17 cellular contexts compared by ENCODE assay signal in genomic region chr5:66898241-66899039, GRCh38.
DNase-seq lines count a peak whose midpoint lies in the region; ATAC-seq and TF ChIP-seq lines count a peak whose summit lies in the region.
"Had no signal": no experiment of that assay in that cellular context is flagged by ENCODE, and none has a peak within 500 bp of the region (broad histone marks: within the 10 kb centered on the region; RNA-seq: fewer than 3 reads in every experiment).

No MANE protein-coding gene starts in this region.

- no peaks in the 10 kb centered on the region for H3K9me3 Mint-ChIP-seq in GM23338
- H3K9me3 Mint-ChIP-seq: CD4-positive, CD25-positive, alpha-beta regulatory T cell had no signal

- H3K4me3 ChIP-seq in GM23338 (0 out of 2 replicates have a peak overlapping the region, but pooled peaks have one; percentile 3), fibroblast of lung (replicated peaks in 1 of 4; ENCODE audit: control extremely low read depth in 1 of 4, insufficient read depth in 1 of 4, low read depth in 3 of 4, low read length in 4 of 4) (no peak overlapping the region), parathyroid adenoma (ENCODE audit: low read depth, low read length) (no peak overlapping the region)
- H3K4me3 ChIP-seq: HAP-1 had no signal

- peaks cover 34% of the 10 kb centered on the region for H3K4me1 ChIP-seq in GM23338 (ENCODE audit: insufficient read depth)
- H3K4me1 ChIP-seq in fibroblast of lung (ENCODE audit: control insufficient read depth, extremely low read depth, insufficient read depth, low read length), result no peaks in the 10 kb centered on the region
- peaks cover 56% of the 10 kb centered on the region for H3K4me1 ChIP-seq in parathyroid adenoma
- H3K4me1 ChIP-seq: Caco-2, HAP-1 had no signal

- TF ChIP-seq CTCF in GM23338 (conservative IDR thresholded peaks at IDR 0.05; ENCODE audit: low read depth in 2 of 2), result no peak
- TF ChIP-seq CTCF in fibroblast of lung (conservative IDR thresholded peaks at IDR 0.05 in 1 of 2, IDR thresholded peaks at IDR 0.05 in 1 of 2; ENCODE audit: low read depth in 1 of 2, low read length in 2 of 2), result no peak
- TF ChIP-seq CTCF in parathyroid adenoma (IDR thresholded peaks at IDR 0.05), result no peak

- no peak overlapping the region for H3K4me3 Mint-ChIP-seq in GM23338
- H3K4me3 Mint-ChIP-seq: B cell; CD4-positive, CD25-positive, alpha-beta regulatory T cell had no signal

- no peak overlapping the region for H2AFZ ChIP-seq in GM23338
- H2AFZ ChIP-seq in fibroblast of lung (ENCODE audit: low read length), result no peak overlapping the region
- peak overlapping the region; percentile 2 for H2AFZ ChIP-seq in parathyroid adenoma

- H3K27ac Mint-ChIP-seq in GM23338, result 0 out of 2 replicates have a peak overlapping the region, but pooled peaks have one; percentile 14
- H3K27ac Mint-ChIP-seq: B cell; CD4-positive, CD25-positive, alpha-beta regulatory T cell had no signal

- no peak for ATAC-seq in GM23338
- ATAC-seq: Panc1 had no signal

- in situ Hi-C loops in KBM-7 (cut with MboI; ENCODE audit: low pct_unique_long_range_greater_than_20kb, low sequenced_read_pairs), result no loop called here

- peaks cover 25% of the 10 kb centered on the region for H3K4me1 Mint-ChIP-seq in GM23338
- H3K4me1 Mint-ChIP-seq: B cell; CD4-positive, CD25-positive, alpha-beta regulatory T cell had no signal

- H3K27ac ChIP-seq in GM23338 (ENCODE audit: low read depth), result no peak overlapping the region
- H3K27ac ChIP-seq in fibroblast of lung (ENCODE audit: insufficient read depth, low read length), result no peak overlapping the region
- peak overlapping the region; percentile 83 for H3K27ac ChIP-seq in parathyroid adenoma

- no peaks in the 10 kb centered on the region for H3K36me3 Mint-ChIP-seq in GM23338 (ENCODE audit: low read depth)
- H3K36me3 Mint-ChIP-seq: CD4-positive, CD25-positive, alpha-beta regulatory T cell had no signal

- H3K9me3 ChIP-seq in fibroblast of lung (ENCODE audit: control insufficient read depth, insufficient read depth, low read depth, low read length), result no peaks in the 10 kb centered on the region
- no peaks in the 10 kb centered on the region for H3K9me3 ChIP-seq in parathyroid adenoma (ENCODE audit: control insufficient read depth, low read length)
- H3K9me3 ChIP-seq: Caco-2, HAP-1 had no signal

- H4K20me1 ChIP-seq in GM23338 (replicated peaks; ENCODE audit: insufficient read depth) (no peaks in the 10 kb centered on the region), fibroblast of lung (ENCODE audit: control insufficient read depth, extremely low read depth, insufficient read depth, low read length) (no peaks in the 10 kb centered on the region)

- H3K27me3 ChIP-seq in GM23338 (ENCODE audit: insufficient read depth) (peaks cover 29% of the 10 kb centered on the region), fibroblast of lung (ENCODE audit: control insufficient read depth, insufficient read depth, low read length) (no peaks in the 10 kb centered on the region), parathyroid adenoma (ENCODE audit: control insufficient read depth, insufficient read depth, low read length) (no peaks in the 10 kb centered on the region)

- H3K9me2 ChIP-seq in GM23338 (ENCODE audit: insufficient read depth), result no peaks in the 10 kb centered on the region

- H3K4me2 ChIP-seq in GM23338, result peak overlapping the region; percentile 41
- H3K4me2 ChIP-seq in fibroblast of lung (ENCODE audit: extremely low read depth, insufficient read depth, low read length), result no peak overlapping the region
- peak overlapping the region; percentile 10 for H3K4me2 ChIP-seq in parathyroid adenoma (ENCODE audit: low read length)

- DNase-seq in GM23338 (ENCODE audit: low spot score), result no peak
- DNase-seq in NCI-H69 (lab: John Stamatoyannopoulos, UW), result peak; percentile 47
- peak; percentile 19 to 21 for DNase-seq in fibroblast of lung (ENCODE audit: low read depth in 2 of 2)
- DNase-seq in stimulated activated CD4-positive, alpha-beta T cell treated with anti-CD3 and anti-CD28 coated beads, Interleukin-1b, Interleukin-23, amount 100 ng/mL, for 48 hours, result no peak
- no peak for DNase-seq in activated effector memory CD4-positive, alpha-beta T cell treated with Interleukin-2 at 50 U/mL for 16 hours
- no peak for DNase-seq in KBM-7
- DNase-seq: ACHN; Caco-2; CD4-positive, CD25-positive, alpha-beta regulatory T cell; EL; NCI-H187 treated with DMSO at 0.1 percent for 48 hours; NCI-H2171; NCI-H774 had no signal

- H3K9ac ChIP-seq in fibroblast of lung (ENCODE audit: insufficient read depth, low read length) (no peak overlapping the region), parathyroid adenoma (no peak overlapping the region)

- H3K36me3 ChIP-seq in GM23338 (ENCODE audit: insufficient read depth) (no peaks in the 10 kb centered on the region), fibroblast of lung (ENCODE audit: control insufficient read depth, insufficient read depth, low read length) (no peaks in the 10 kb centered on the region), parathyroid adenoma (ENCODE audit: control insufficient read depth, insufficient read depth, low read length) (no peaks in the 10 kb centered on the region)
- H3K36me3 ChIP-seq: HAP-1 had no signal

- peaks cover 17% of the 10 kb centered on the region for H3K27me3 Mint-ChIP-seq in GM23338 (ENCODE audit: insufficient read depth, low read depth, poor library complexity)

- H3K79me2 ChIP-seq in GM23338 (replicated peaks; ENCODE audit: insufficient read depth), result no peaks in the 10 kb centered on the region
- no peaks in the 10 kb centered on the region for H3K79me2 ChIP-seq in fibroblast of lung (ENCODE audit: control insufficient read depth, insufficient read depth, low read length)
- peaks cover 10% of the 10 kb centered on the region for H3K79me2 ChIP-seq in parathyroid adenoma

- H3F3A ChIP-seq in GM23338 (replicated peaks; ENCODE audit: low read depth), result no peaks in the 10 kb centered on the region

TF ChIP-seq in GM23338, 12 proteins besides CTCF, POLR2A, EP300 and RAD21 (continues in another document):
- no peak for TF ChIP-seq JUNB (IDR thresholded peaks at IDR 0.05; ENCODE audit: unreplicated experiment)
- no peak for TF ChIP-seq ETS1 (IDR thresholded peaks at IDR 0.05)
- TF ChIP-seq CREB1 (CRISPR knock-in tag; IDR thresholded peaks at IDR 0.05; ENCODE audit: low read depth), result no peak
- no peak for TF ChIP-seq NANOG (IDR thresholded peaks at IDR 0.05; ENCODE audit: borderline replicate concordance)

Comparison
In these comparisons a context has a peak if more than half of its experiments do, and no peak if none do; other contexts are left out.
1. DNase-seq: peak in NCI-H69 (single experiment) and fibroblast of lung (2 of 2); none in GM23338 (single experiment), stimulated activated CD4-positive, alpha-beta T cell treated with anti-CD3 and anti-CD28 coated beads, Interleukin-1b, Interleukin-23, amount 100 ng/mL, for 48 hours (single experiment), activated effector memory CD4-positive, alpha-beta T cell treated with Interleukin-2 at 50 U/mL for 16 hours (single experiment) and KBM-7 (single experiment).